In the genomic region with DNA sequence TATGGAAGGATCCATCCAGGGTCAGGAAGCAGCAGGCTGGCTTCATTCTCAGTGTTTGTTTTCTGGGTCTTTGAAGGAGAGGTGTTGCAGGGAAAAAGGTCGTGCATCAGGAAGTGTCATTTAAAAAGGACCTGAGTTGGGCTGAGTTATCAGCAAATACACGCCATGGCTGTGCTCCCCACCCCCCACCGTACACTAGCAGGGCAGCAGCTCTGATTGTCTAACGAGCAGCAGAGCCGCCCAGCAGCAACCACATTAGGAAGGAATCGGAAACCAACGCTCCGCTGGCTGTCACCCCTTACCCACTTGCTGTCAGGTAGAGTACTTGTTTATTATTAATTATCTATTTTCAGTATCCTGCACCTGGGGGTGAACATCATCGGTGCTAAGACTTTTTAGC, we compare ENCODE assay signal across 8 cellular contexts.
DNase-seq lines count a peak whose midpoint lies in the region; ATAC-seq and TF ChIP-seq lines count a peak whose summit lies in the region.

No MANE protein-coding gene starts in this region.

- TF ChIP-seq CTCF in neural crest cell (conservative IDR thresholded peaks at IDR 0.05): no peak

- no peaks in the 10 kb centered on the region for H3K27me3 Mint-ChIP-seq in neural crest cell (ENCODE audit: low read depth)

- ATAC-seq in GM18867 (IDR thresholded peaks at IDR 0.05; ENCODE audit: unreplicated experiment): peak; percentile 17

- no peak overlapping the region for H3K4me3 Mint-ChIP-seq in neural crest cell

- peaks cover 3% of the 10 kb centered on the region for H3K9me3 Mint-ChIP-seq in neural crest cell

- H3K36me3 Mint-ChIP-seq in neural crest cell (ENCODE audit: low read depth): no peaks in the 10 kb centered on the region

- H3K27ac Mint-ChIP-seq in neural crest cell (ENCODE audit: unreplicated experiment): peak overlapping the region; percentile 0

- H3K4me1 Mint-ChIP-seq in neural crest cell: peaks cover 32% of the 10 kb centered on the region

- DNase-seq in HuH-7 (ENCODE audit: low spot score): peak; percentile 45
- DNase-seq in astrocyte of the hippocampus (ENCODE audit: low read depth, low spot score): peak; percentile 62
- no peak for DNase-seq in neural crest cell (ENCODE audit: low read depth, low spot score)
- no peak for DNase-seq in NCI-H1694 treated with DMSO at 0.1 percent for 48 hours (lab: John Stamatoyannopoulos, UW)
- DNase-seq in activated CD4-positive, CD25-positive, alpha-beta regulatory T cell (lab: John Stamatoyannopoulos, UW): no peak
- no peak for DNase-seq in SW480 (ENCODE audit: low spot score)
- DNase-seq in mesenteric fat pad (ENCODE audit: low spot score): no peak

Comparison
In these comparisons a context has a peak if more than half of its experiments do, and no peak if none do; other contexts are left out.
1. DNase-seq: peak in HuH-7 (single experiment) and astrocyte of the hippocampus (single experiment); none in neural crest cell (single experiment), NCI-H1694 treated with DMSO at 0.1 percent for 48 hours (single experiment), activated CD4-positive, CD25-positive, alpha-beta regulatory T cell (0 of 4), SW480 (single experiment) and mesenteric fat pad (single experiment).